Comparison of ENCODE assay signal across 22 cellular contexts in genomic region chr13:30486230-30487074, GRCh38. TPM values are rescaled to one million over a fixed set of nuclear protein-coding genes. Genes with fewer than 3 reads are reported as not detected.
DNase-seq lines count a peak whose midpoint lies in the region; ATAC-seq, FAIRE-seq and TF ChIP-seq lines count a peak whose summit lies in the region.
"Had no signal": no experiment of that assay in that cellular context is flagged by ENCODE, and none has a peak within 500 bp of the region (broad histone marks: within the 10 kb centered on the region; RNA-seq: fewer than 3 reads in every experiment).

No MANE protein-coding gene starts in this region.

- peaks cover 11% of the 10 kb centered on the region for H3K4me1 Mint-ChIP-seq in endodermal cell
- peaks cover 16% of the 10 kb centered on the region for H3K4me1 Mint-ChIP-seq in mesothelial cell of epicardium
- H3K4me1 Mint-ChIP-seq: nephron progenitor cell had no signal

- no peaks in the 10 kb centered on the region for H3K9me3 Mint-ChIP-seq in endodermal cell
- H3K9me3 Mint-ChIP-seq in mesothelial cell of epicardium = no peaks in the 10 kb centered on the region
- H3K9me3 Mint-ChIP-seq: nephron progenitor cell had no signal

- TF ChIP-seq CTCF in endodermal cell (conservative IDR thresholded peaks at IDR 0.05) (no peak), mesothelial cell of epicardium (IDR thresholded peaks at IDR 0.05; ENCODE audit: unreplicated experiment) (no peak)

- no peak for TF ChIP-seq POLR2A in H54 (IDR thresholded peaks at IDR 0.05; ENCODE audit: low read depth, low read length)

- H3K27ac Mint-ChIP-seq in endodermal cell (no peak overlapping the region), mesothelial cell of epicardium (peak overlapping the region; percentile 94)
- H3K27ac Mint-ChIP-seq: nephron progenitor cell had no signal

- ATAC-seq in HG03025 (IDR thresholded peaks at IDR 0.05; ENCODE audit: low FRiP score, unreplicated experiment) = no peak

- H3K4me3 Mint-ChIP-seq in endodermal cell (no peak overlapping the region), mesothelial cell of epicardium (peak overlapping the region; percentile 47)
- H3K4me3 Mint-ChIP-seq: nephron progenitor cell had no signal

- H3K27me3 Mint-ChIP-seq in endodermal cell (ENCODE audit: insufficient read depth) (no peaks in the 10 kb centered on the region), mesothelial cell of epicardium (ENCODE audit: low read depth) (no peaks in the 10 kb centered on the region)

- H3K4me3 ChIP-seq in endodermal cell (ENCODE audit: low read length) = no peak overlapping the region
- H3K4me3 ChIP-seq: GM23248, right atrium auricular region, testis had no signal

- no peaks in the 10 kb centered on the region for H3K9me3 ChIP-seq in endodermal cell (ENCODE audit: control insufficient read depth, low read length)
- H3K9me3 ChIP-seq: right atrium auricular region, testis had no signal

- H3K36me3 Mint-ChIP-seq in endodermal cell (ENCODE audit: low read depth) (no peaks in the 10 kb centered on the region), mesothelial cell of epicardium (peaks cover 2% of the 10 kb centered on the region)

- FAIRE-seq in H54 (lab: Jason Lieb, UNC) = no peak
- FAIRE-seq: HTR-8/SVneo had no signal

- no peaks in the 10 kb centered on the region for H3K27me3 ChIP-seq in endodermal cell (ENCODE audit: control insufficient read depth, insufficient read depth, low read length, poor library complexity, severe bottlenecking)
- H3K27me3 ChIP-seq: right atrium auricular region, testis had no signal

- no peak overlapping the region for H3K27ac ChIP-seq in endodermal cell (ENCODE audit: low read depth, low read length)
- H3K27ac ChIP-seq: GM23248, right atrium auricular region, testis had no signal

- peak; percentile 18 for DNase-seq in SIG-M5 treated with dmso at 0.1 percent for 504 hours (lab: John Stamatoyannopoulos, UW; ENCODE audit: unreplicated experiment)
- DNase-seq in SIG-M5 (lab: John Stamatoyannopoulos, UW) = no peak
- DNase-seq in endodermal cell = peak; percentile 63
- peak in 1 of 2 experiments; percentile 50 for DNase-seq in mesothelial cell of epicardium (ENCODE audit: low spot score in 2 of 2, unreplicated experiment in 2 of 2)
- DNase-seq in ureter (ENCODE audit: low spot score) = peak; percentile 55
- DNase-seq in H54 (ENCODE audit: insufficient read length, low spot score) = no peak
- DNase-seq in NOMO-1 (lab: John Stamatoyannopoulos, UW; ENCODE audit: unreplicated experiment in 2 of 2) = no peak
- DNase-seq: activated CD4-positive, CD25-positive, alpha-beta regulatory T cell treated with anti-CD3 and anti-CD28 coated beads, Interleukin-2, amount 50 U/mL, for 72 hours; activated gamma-delta T cell; C1 segment of cervical spinal cord; DMS79; GM23248; hippocampal formation; NCI-H1930; NCI-H82; nephron progenitor cell; stimulated activated CD4-positive, alpha-beta T cell treated with anti-CD3 and anti-CD28 coated beads, Interleukin-2, amount 100 ng/mL, for 24 hours; T-helper 2 cell; testis had no signal

- H3K4me1 ChIP-seq in endodermal cell (ENCODE audit: control insufficient read depth, insufficient read depth, low read length) = no peaks in the 10 kb centered on the region
- H3K4me1 ChIP-seq: right atrium auricular region, testis had no signal

- no peak overlapping the region for H3K9ac ChIP-seq in endodermal cell (ENCODE audit: extremely low read depth, low read length, poor library complexity, severe bottlenecking)
- H3K9ac ChIP-seq: GM23248 had no signal

- no peaks in the 10 kb centered on the region for H3K36me3 ChIP-seq in endodermal cell (ENCODE audit: control insufficient read depth, insufficient read depth, low read length)
- H3K36me3 ChIP-seq: right atrium auricular region had no signal

- WGBS in endodermal cell (ENCODE audit: insufficient coverage in 1 of 2, insufficient read length in 1 of 2), 2 experiments = 83 to 84% methylated on average over 8 to 11 of the region's 11 CpGs

RNA-seq across cellular contexts. Expression of gene HMGB1, which starts 20.7 kb away (rescaled TPM):
- total RNA-seq in endodermal cell (100 to 1,000 TPM; 545 to 557 TPM), mesothelial cell of epicardium (465 to 476 TPM (median 465 TPM) in 3 replicates), ureter (273 TPM)
- 908 TPM for polyA plus RNA-seq in endodermal cell (2013, experiment 1 of 2)
- polyA plus RNA-seq in endodermal cell (2013, experiment 2 of 2) = 923 TPM

Comparison
In these comparisons a context has a peak if more than half of its experiments do, and no peak if none do; other contexts are left out.
1. DNase-seq: peak in SIG-M5 treated with dmso at 0.1 percent for 504 hours (single experiment), endodermal cell (single experiment) and ureter (single experiment); none in SIG-M5 (single experiment), H54 (single experiment) and NOMO-1 (0 of 2).